ENCODE assay signal across 21 cellular contexts in the genomic region with DNA sequence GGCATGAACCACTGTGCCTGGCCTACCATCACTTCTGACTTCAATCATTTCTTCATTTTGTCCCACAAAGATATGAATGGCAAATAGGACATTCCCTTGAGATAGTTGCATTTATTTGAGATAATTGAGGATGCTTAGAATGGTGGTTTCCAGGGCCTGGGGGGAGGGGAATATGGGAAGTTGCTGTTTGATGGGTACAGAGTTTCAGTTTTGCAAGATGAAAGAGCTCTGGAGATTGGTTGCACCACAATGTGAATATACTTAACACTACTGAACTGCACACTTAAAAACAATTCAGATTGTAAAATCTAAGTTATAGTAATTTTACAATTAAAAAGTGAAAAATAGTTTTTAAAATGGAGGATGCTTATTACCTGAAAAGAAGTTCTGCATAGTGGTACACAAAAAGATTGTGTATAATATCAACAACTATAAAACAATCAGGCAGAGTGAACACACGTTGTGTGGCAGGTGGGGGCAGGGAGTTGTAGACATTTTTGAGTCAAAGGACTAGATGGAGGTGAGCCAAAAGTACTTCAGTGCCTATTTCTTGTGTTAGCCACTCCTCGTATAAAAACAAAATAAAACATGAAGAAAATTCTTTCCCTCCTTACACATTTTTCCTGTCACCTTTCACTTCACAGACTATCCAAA. TPM values are rescaled to one million over a fixed set of nuclear protein-coding genes. Genes with fewer than 3 reads are reported as not detected.
DNase-seq lines count a peak whose midpoint lies in the region; ATAC-seq and TF ChIP-seq lines count a peak whose summit lies in the region.
"Had no signal": no experiment of that assay in that cellular context is flagged by ENCODE, and none has a peak within 500 bp of the region (broad histone marks: within the 10 kb centered on the region; RNA-seq: fewer than 3 reads in every experiment).

No MANE protein-coding gene starts in this region.

- no peak for TF ChIP-seq CTCF in GM12865 (IDR thresholded peaks at IDR 0.05; ENCODE audit: insufficient read depth, low read depth, low read length, missing control alignments)

- intact Hi-C loops in naive thymus-derived CD4-positive, alpha-beta T cell (cut with micrococcal nuclease), result loop anchor here (1.0 to 2.0 kb wide), 3 partner anchors 8 to 22 kb away; partner anchors contain the start of gene RIOX2 (in 1 of the 2)

- peaks cover 0 to 20% of the 10 kb centered on the region in 2 donors for H3K4me1 ChIP-seq in naive thymus-derived CD4-positive, alpha-beta T cell (ENCODE audit: control insufficient read depth in 2 of 2, insufficient read depth in 2 of 2, low read length in 2 of 2)
- H3K4me1 ChIP-seq: colonic mucosa, Peyer's patch had no signal

- no peaks in the 10 kb centered on the region for H3K36me3 Mint-ChIP-seq in activated T-cell treated with anti-CD3 and anti-CD28 coated beads, Interleukin-2, amount 50 U/mL, for 4 hours (ENCODE audit: insufficient read depth)
- peaks cover 11% of the 10 kb centered on the region for H3K36me3 Mint-ChIP-seq in T-helper 1 cell treated with Interleukin-12 subunit alpha and Interleukin-12 subunit beta and Interleukin-4 antibody, amounts not matched to agents 30 μg/mL and 1 μg/mL, for 36 hours (ENCODE audit: low read depth)
- peaks cover 0 to 26% (median 0%) of the 10 kb centered on the region in 5 donors for H3K36me3 Mint-ChIP-seq in naive thymus-derived CD4-positive, alpha-beta T cell
- H3K36me3 Mint-ChIP-seq: natural killer cell had no signal

- ATAC-seq in activated T-cell treated with anti-CD3 and anti-CD28 coated beads, Interleukin-2, amount 50 U/mL, for 4 hours, result no peak
- no peak for ATAC-seq in naive thymus-derived CD4-positive, alpha-beta T cell
- ATAC-seq: pancreas, sciatic nerve had no signal

- POLR2A ChIA-PET in naive thymus-derived CD4-positive, alpha-beta T cell (lab: Charles Lee), result interaction anchor here (0.7 to 1.3 kb wide), 2 partner anchors 16 to 169 kb away, joined by 3 to 5 read pairs; partner anchors contain the start of gene CRYBG3

- H3K4me3 ChIP-seq in GM12865 (ENCODE audit: low read depth, low read length), result no peak overlapping the region
- peak overlapping the region; percentile 19 for H3K4me3 ChIP-seq in naive thymus-derived CD4-positive, alpha-beta T cell (ENCODE audit: low read length)
- H3K4me3 ChIP-seq: colonic mucosa, pancreas, Peyer's patch, SK-N-MC, stomach had no signal

- H3K4me3 Mint-ChIP-seq in activated T-cell treated with anti-CD3 and anti-CD28 coated beads, Interleukin-2, amount 50 U/mL, for 4 hours, result peak overlapping the region; percentile 67
- H3K4me3 Mint-ChIP-seq in T-helper 1 cell treated with Interleukin-12 subunit alpha and Interleukin-12 subunit beta and Interleukin-4 antibody, amounts not matched to agents 30 μg/mL and 1 μg/mL, for 36 hours, result peak overlapping the region; percentile 67
- H3K4me3 Mint-ChIP-seq in naive thymus-derived CD4-positive, alpha-beta T cell, result peak overlapping the region; percentile 48 to 86 (median 83)

- H3K36me3 ChIP-seq in naive thymus-derived CD4-positive, alpha-beta T cell (ENCODE audit: control insufficient read depth in 2 of 3, insufficient read depth in 3 of 3, low read length in 3 of 3), result no peaks in the 10 kb centered on the region
- H3K36me3 ChIP-seq: colonic mucosa, pancreas, Peyer's patch, stomach had no signal

- H3K27ac ChIP-seq in naive thymus-derived CD4-positive, alpha-beta T cell (ENCODE audit: low read depth, low read length), result peak overlapping the region; percentile 23
- H3K27ac ChIP-seq: colonic mucosa, pancreas, Peyer's patch, SK-N-MC, stomach had no signal

- CTCF ChIA-PET in naive thymus-derived CD4-positive, alpha-beta T cell (lab: Charles Lee), result interaction anchor here (0.8 to 1.5 kb wide), 5 partner anchors 23 to 169 kb away, joined by 3 to 7 read pairs (median 4); partner anchors contain the start of gene CRYBG3

- H3K27me3 Mint-ChIP-seq in activated T-cell treated with anti-CD3 and anti-CD28 coated beads, Interleukin-2, amount 50 U/mL, for 4 hours (ENCODE audit: low read depth), result peaks cover 3% of the 10 kb centered on the region
- no peaks in the 10 kb centered on the region for H3K27me3 Mint-ChIP-seq in T-helper 1 cell treated with Interleukin-12 subunit alpha and Interleukin-12 subunit beta and Interleukin-4 antibody, amounts not matched to agents 30 μg/mL and 1 μg/mL, for 36 hours (ENCODE audit: low read depth)
- H3K27me3 Mint-ChIP-seq in naive thymus-derived CD4-positive, alpha-beta T cell, result peaks cover 0 to 7% (median 0%) of the 10 kb centered on the region in 5 donors

- H3K9me3 ChIP-seq in naive thymus-derived CD4-positive, alpha-beta T cell (ENCODE audit: control insufficient read depth in 2 of 3, low read length in 3 of 3), result no peaks in the 10 kb centered on the region
- H3K9me3 ChIP-seq: Caco-2, colonic mucosa, pancreas, Peyer's patch, stomach had no signal

- H3K27me3 ChIP-seq in naive thymus-derived CD4-positive, alpha-beta T cell (ENCODE audit: control insufficient read depth in 2 of 2, insufficient read depth in 2 of 2, low read length in 2 of 2), result no peaks in the 10 kb centered on the region
- H3K27me3 ChIP-seq: colonic mucosa, pancreas, Peyer's patch, stomach had no signal

- no peak for DNase-seq in activated T-cell treated with anti-CD3 and anti-CD28 coated beads, Interleukin-2, amount 50 U/mL, for 4 hours
- DNase-seq in activated T-cell treated with anti-CD3 and anti-CD28 coated beads for 4 hours, result no peak
- peak; percentile 40 for DNase-seq in GM12865 (ENCODE audit: low read depth)
- no peak for DNase-seq in naive thymus-derived CD4-positive, alpha-beta T cell
- DNase-seq in NCI-H2196 (lab: John Stamatoyannopoulos, UW; ENCODE audit: unreplicated experiment), result no peak
- no peak for DNase-seq in NCI-H2029 treated with DMSO at 0.1 percent for 48 hours (lab: John Stamatoyannopoulos, UW)
- no peak for DNase-seq in middle frontal gyrus (ENCODE audit: extremely low spot score, low spot score)
- DNase-seq: activated gamma-delta T cell, Caco-2, colonic mucosa, natural killer cell, NCI-H1048, NCI-H526, pancreas, Peyer's patch, stomach had no signal

- H3K9me3 Mint-ChIP-seq in activated T-cell treated with anti-CD3 and anti-CD28 coated beads, Interleukin-2, amount 50 U/mL, for 4 hours, result no peaks in the 10 kb centered on the region
- peaks cover 18% of the 10 kb centered on the region for H3K9me3 Mint-ChIP-seq in T-helper 1 cell treated with Interleukin-12 subunit alpha and Interleukin-12 subunit beta and Interleukin-4 antibody, amounts not matched to agents 30 μg/mL and 1 μg/mL, for 36 hours
- H3K9me3 Mint-ChIP-seq in naive thymus-derived CD4-positive, alpha-beta T cell, result peaks cover 0 to 22% (median 0%) of the 10 kb centered on the region in 11 donors

- H3K4me1 Mint-ChIP-seq in activated T-cell treated with anti-CD3 and anti-CD28 coated beads, Interleukin-2, amount 50 U/mL, for 4 hours (ENCODE audit: low read depth), result peaks cover 14% of the 10 kb centered on the region
- peaks cover 47% of the 10 kb centered on the region for H3K4me1 Mint-ChIP-seq in T-helper 1 cell treated with Interleukin-12 subunit alpha and Interleukin-12 subunit beta and Interleukin-4 antibody, amounts not matched to agents 30 μg/mL and 1 μg/mL, for 36 hours (ENCODE audit: low read depth)
- peaks cover 13 to 48% (median 30%) of the 10 kb centered on the region in 7 donors for H3K4me1 Mint-ChIP-seq in naive thymus-derived CD4-positive, alpha-beta T cell

- H3K27ac Mint-ChIP-seq in T-helper 1 cell treated with Interleukin-12 subunit alpha and Interleukin-12 subunit beta and Interleukin-4 antibody, amounts not matched to agents 30 μg/mL and 1 μg/mL, for 36 hours, result peak overlapping the region; percentile 90
- peak overlapping the region; percentile 67 to 96 (median 89) for H3K27ac Mint-ChIP-seq in naive thymus-derived CD4-positive, alpha-beta T cell
- H3K27ac Mint-ChIP-seq: natural killer cell had no signal

RNA-seq across cellular contexts. Expression of gene RIOX2, which starts 18.5 kb away (rescaled TPM):
- 10 to 100 TPM; 51.2 to 61.3 (median 56.3) TPM for total RNA-seq in activated T-cell treated with anti-CD3 and anti-CD28 coated beads, Interleukin-2, amount 50 U/mL, for 4 hours
- total RNA-seq in naive thymus-derived CD4-positive, alpha-beta T cell, result 100 to 1,000 TPM in 1 of 5 experiments, 10 to 100 TPM in 4; 17.8 to 110 (median 28.4) TPM
- polyA plus RNA-seq in naive thymus-derived CD4-positive, alpha-beta T cell, result 10 to 100 TPM; 31.4 to 34.0 TPM

RNA-seq across cellular contexts. Expression of gene GABRR3, which starts 44.4 kb away (rescaled TPM):
- total RNA-seq in activated T-cell treated with anti-CD3 and anti-CD28 coated beads, Interleukin-2, amount 50 U/mL, for 4 hours, result not detected
- not detected for total RNA-seq in naive thymus-derived CD4-positive, alpha-beta T cell
- polyA plus RNA-seq in naive thymus-derived CD4-positive, alpha-beta T cell, result not detected
- total RNA-seq: Caco-2, colonic mucosa, H1, lung microvascular endothelial cell, natural killer cell, pancreas, Peyer's patch, sciatic nerve, stomach had no signal
- polyA plus RNA-seq: H1, stomach had no signal
